1 cellular context compared by ENCODE assay signal in genomic region chr2:169291517-169291916, GRCh38.
TF ChIP-seq lines count a peak whose summit lies in the region.

No MANE protein-coding gene starts in this region.

TF ChIP-seq in H1, 55 proteins besides CTCF, POLR2A, EP300 and RAD21 (continued from another document):
- TF ChIP-seq CHD7 (IDR thresholded peaks at IDR 0.05; ENCODE audit: insufficient replicate concordance, low read length) = no peak
- no peak for TF ChIP-seq RNF2 (IDR thresholded peaks at IDR 0.05; ENCODE audit: borderline replicate concordance, low read depth, low read length, missing control alignments, poor library complexity, severe bottlenecking)
- TF ChIP-seq PHF8 (conservative IDR thresholded peaks at IDR 0.05; ENCODE audit: low read depth, low read length) = no peak
- TF ChIP-seq NANOG (IDR thresholded peaks at IDR 0.05; ENCODE audit: insufficient read depth, low read depth, low read length, poor library complexity, severe bottlenecking) = no peak
- TF ChIP-seq TEAD4 (IDR thresholded peaks at IDR 0.05; ENCODE audit: low read depth, low read length) = no peak
- no peak for TF ChIP-seq USF2 (IDR thresholded peaks at IDR 0.05; ENCODE audit: low read length)
- no peak for TF ChIP-seq SAP30 (IDR thresholded peaks at IDR 0.05; ENCODE audit: insufficient read depth, insufficient replicate concordance, low read length)
TF ChIP-seq in H1: peak in this region for 0.
